ENCODE assay signal across 22 cellular contexts in the genomic region with DNA sequence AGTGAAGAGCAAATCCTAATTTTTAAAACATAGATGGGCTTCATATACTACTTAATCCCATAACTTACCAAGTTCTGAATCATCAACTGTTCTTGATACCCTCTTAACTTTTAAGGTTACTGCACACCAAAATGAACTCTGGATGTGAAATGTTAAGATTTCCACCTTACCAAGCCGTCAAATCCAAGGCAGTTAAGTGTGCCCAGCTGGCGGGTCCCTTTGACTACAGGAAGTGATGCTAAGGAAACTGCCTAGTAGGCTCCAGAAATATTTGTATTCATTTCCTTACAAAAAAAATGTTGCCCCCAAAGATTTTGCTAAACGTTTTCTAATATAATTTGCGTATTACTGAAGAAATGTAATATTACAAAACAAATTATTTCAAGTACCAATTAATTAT. TPM values are rescaled to one million over a fixed set of nuclear protein-coding genes. Genes with fewer than 3 reads are reported as not detected.
DNase-seq lines count a peak whose midpoint lies in the region; ATAC-seq lines count a peak whose summit lies in the region.
"Had no signal": no experiment of that assay in that cellular context is flagged by ENCODE, and none has a peak within 500 bp of the region (broad histone marks: within the 10 kb centered on the region; RNA-seq: fewer than 3 reads in every experiment).

No MANE protein-coding gene starts in this region.

- H3K9ac ChIP-seq in subcutaneous abdominal adipose tissue (ENCODE audit: low read length in 5 of 5), result no peak overlapping the region
- H3K9ac ChIP-seq: neural progenitor cell, SK-N-SH had no signal

- no peaks in the 10 kb centered on the region for H3K36me3 ChIP-seq in subcutaneous abdominal adipose tissue (ENCODE audit: control insufficient read depth in 5 of 5, insufficient read depth in 5 of 5, low read length in 5 of 5)
- H3K36me3 ChIP-seq: neural progenitor cell, vagina had no signal

- peak overlapping the region in 1 of 5 donors; percentile 8 for H3K4me3 ChIP-seq in subcutaneous abdominal adipose tissue (ENCODE audit: low read depth in 1 of 5, low read length in 5 of 5)
- H3K4me3 ChIP-seq: neural progenitor cell, vagina had no signal

- no peaks in the 10 kb centered on the region for H3K9me3 ChIP-seq in subcutaneous abdominal adipose tissue (ENCODE audit: control insufficient read depth in 5 of 5, low read length in 5 of 5)
- H3K9me3 ChIP-seq: vagina had no signal

- H3K4me1 ChIP-seq in subcutaneous abdominal adipose tissue (ENCODE audit: control insufficient read depth in 5 of 5, insufficient read depth in 5 of 5, low read length in 5 of 5), result peaks cover 9 to 93% (median 77%) of the 10 kb centered on the region in 5 donors

- DNase-seq in Right ventricle myocardium inferior (ENCODE audit: missing footprints), result peak; percentile 68
- DNase-seq in left cardiac atrium, result no peak
- peak; percentile 18 for DNase-seq in HT-29 (ENCODE audit: low spot score)
- peak; percentile 77 for DNase-seq in dermis blood vessel endothelial cell
- DNase-seq in NCI-H2227 treated with DMSO at 0.1 percent for 48 hours (lab: John Stamatoyannopoulos, UW), result no peak
- no peak for DNase-seq in stimulated activated CD8-positive, alpha-beta memory T cell treated with anti-CD3 and anti-CD28 coated beads, Interleukin-4, amount 100 ng/mL, for 48 hours
- DNase-seq: activated B cell treated with CpG ODN at 0.5 μM for 24 hours; activated CD4-positive, alpha-beta memory T cell treated with anti-CD3 and anti-CD28 coated beads for 36 hours; activated T-cell treated with anti-CD3 and anti-CD28 coated beads, Interleukin-2, amount 50 U/mL, for 24 hours; aorta; CD8-positive, alpha-beta memory T cell; DMS79 treated with DMSO at 0.1 percent for 48 hours; NCI-H1105; NCI-H2029 treated with DMSO at 0.1 percent for 48 hours; NCI-H345; NK-92 treated with Interleukin-12 subunit alpha and Interleukin-12 subunit beta, amount 100 ng/mL, for 24 hours; RPMI8226; SK-N-SH had no signal

- no peaks in the 10 kb centered on the region for H3K27me3 ChIP-seq in subcutaneous abdominal adipose tissue (ENCODE audit: control insufficient read depth in 5 of 5, insufficient read depth in 4 of 5, low read length in 5 of 5)
- H3K27me3 ChIP-seq: neural progenitor cell, vagina had no signal

- no peak for ATAC-seq in Right ventricle myocardium inferior
- ATAC-seq in left cardiac atrium, result no peak
- no peak for ATAC-seq in GM19351 (IDR thresholded peaks at IDR 0.05; ENCODE audit: unreplicated experiment)

- intact Hi-C loops in Right ventricle myocardium inferior (cut with DNase I) (no loop called here), left cardiac atrium (cut with DNase I) (no loop called here)

- H3K27ac ChIP-seq in subcutaneous abdominal adipose tissue (ENCODE audit: low read depth, low read length), result peak overlapping the region; percentile 97
- H3K27ac ChIP-seq: neural progenitor cell, vagina had no signal

RNA-seq across cellular contexts. Expression of a gene that starts 10.7 kb away (rescaled TPM):
- total RNA-seq in Right ventricle myocardium inferior, result 16.0 TPM
- 10 to 100 TPM; 30.1 to 36.4 TPM for total RNA-seq in left cardiac atrium
- total RNA-seq in HT-29 (2014; rRNA removed; shearing (Covaris generic)), result 18.6 and 24.1 TPM in 2 replicates
- 51.1 and 56.0 TPM in 2 replicates for total RNA-seq in dermis blood vessel endothelial cell

Comparison
In these comparisons a context has a peak if more than half of its experiments do, and no peak if none do; other contexts are left out.
1. DNase-seq: peak in Right ventricle myocardium inferior (single experiment), HT-29 (single experiment) and dermis blood vessel endothelial cell (single experiment); none in left cardiac atrium (single experiment), NCI-H2227 treated with DMSO at 0.1 percent for 48 hours (single experiment) and stimulated activated CD8-positive, alpha-beta memory T cell treated with anti-CD3 and anti-CD28 coated beads, Interleukin-4, amount 100 ng/mL, for 48 hours (single experiment).